Comparison of ENCODE assay signal across 1 cellular context in genomic region chr16:30948956-30949654, GRCh38.
TF ChIP-seq lines count a peak whose summit lies in the region.

ORAI3 (plus strand) TSS chr16:30949068; CDS start chr16:30949290, 222 bp downstream.

TF ChIP-seq in HEK293, 187 proteins besides CTCF, POLR2A, EP300 and RAD21 (continued from another document and continues in another):
- TF ChIP-seq, protein P1, sequence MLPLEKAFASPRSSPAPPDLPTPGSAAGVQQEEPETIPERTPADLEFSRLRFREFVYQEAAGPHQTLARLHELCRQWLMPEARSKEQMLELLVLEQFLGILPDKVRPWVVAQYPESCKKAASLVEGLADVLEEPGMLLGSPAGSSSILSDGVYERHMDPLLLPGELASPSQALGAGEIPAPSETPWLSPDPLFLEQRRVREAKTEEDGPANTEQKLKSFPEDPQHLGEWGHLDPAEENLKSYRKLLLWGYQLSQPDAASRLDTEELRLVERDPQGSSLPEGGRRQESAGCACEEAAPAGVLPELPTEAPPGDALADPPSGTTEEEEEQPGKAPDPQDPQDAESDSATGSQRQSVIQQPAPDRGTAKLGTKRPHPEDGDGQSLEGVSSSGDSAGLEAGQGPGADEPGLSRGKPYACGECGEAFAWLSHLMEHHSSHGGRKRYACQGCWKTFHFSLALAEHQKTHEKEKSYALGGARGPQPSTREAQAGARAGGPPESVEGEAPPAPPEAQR (tag by site-specific recombination; IDR thresholded peaks at IDR 0.05): no peak
- TF ChIP-seq SP2 (tag by site-specific recombination; IDR thresholded peaks at IDR 0.05) (peak; percentile 45), ZNF37A (tag by site-specific recombination; IDR thresholded peaks at IDR 0.05) (no peak), TCF7L2 (IDR thresholded peaks at IDR 0.05; ENCODE audit: borderline replicate concordance, low read depth, low read length) (no peak), ZNF785 (tag by site-specific recombination; IDR thresholded peaks at IDR 0.05) (no peak), ZNF621 (tag by site-specific recombination; IDR thresholded peaks at IDR 0.05) (no peak), MEIS1 (CRISPR knock-in tag; IDR thresholded peaks at IDR 0.05; ENCODE audit: borderline replicate concordance) (no peak), ZNF747 (tag by site-specific recombination; IDR thresholded peaks at IDR 0.05) (no peak), ZNF548 (tag by site-specific recombination; IDR thresholded peaks at IDR 0.05) (no peak), ZBTB10 (tag by site-specific recombination; IDR thresholded peaks at IDR 0.05) (0 out of 2 replicates have a peak, but pooled peaks have one; percentile 15), ZNF664 (tag by site-specific recombination; IDR thresholded peaks at IDR 0.05) (no peak), ZNF175 (tag by site-specific recombination; IDR thresholded peaks at IDR 0.05) (no peak), ZBTB20 (tag by site-specific recombination; IDR thresholded peaks at IDR 0.05) (peak; percentile 95), ZNF311 (tag by site-specific recombination; IDR thresholded peaks at IDR 0.05; ENCODE audit: borderline replicate concordance) (no peak), ZNF837 (tag by site-specific recombination; IDR thresholded peaks at IDR 0.05) (no peak), KLF7 (tag by site-specific recombination; IDR thresholded peaks at IDR 0.05; ENCODE audit: borderline replicate concordance) (no peak), ZNF654 (tag by site-specific recombination; IDR thresholded peaks at IDR 0.05; ENCODE audit: low read depth) (no peak), ZNF660 (tag by site-specific recombination; IDR thresholded peaks at IDR 0.05) (peak; percentile 35; the same call in 1 of the 2 replicates), OVOL3 (tag by site-specific recombination; IDR thresholded peaks at IDR 0.05) (no peak), ZNF624 (tag by site-specific recombination; IDR thresholded peaks at IDR 0.05) (no peak), ZFP69B (tag by site-specific recombination; IDR thresholded peaks at IDR 0.05) (no peak), ZNF266 (tag by site-specific recombination; IDR thresholded peaks at IDR 0.05; ENCODE audit: low read depth) (no peak), ZNF529 (tag by site-specific recombination; IDR thresholded peaks at IDR 0.05; ENCODE audit: insufficient replicate concordance) (no peak), ZNF214 (tag by site-specific recombination; IDR thresholded peaks at IDR 0.05; ENCODE audit: borderline replicate concordance) (no peak), SP3 (tag by site-specific recombination; IDR thresholded peaks at IDR 0.05) (peak; percentile 28; the same call in 1 of the 2 replicates), ZNF341 (tag by site-specific recombination; IDR thresholded peaks at IDR 0.05; ENCODE audit: low read depth) (no peak), ZNF600 (tag by site-specific recombination; IDR thresholded peaks at IDR 0.05) (peak; percentile 90), ZNF10 (tag by site-specific recombination; IDR thresholded peaks at IDR 0.05) (0 out of 2 replicates have a peak, but pooled peaks have one; percentile 33), ZNF501 (tag by site-specific recombination; IDR thresholded peaks at IDR 0.05) (0 out of 2 replicates have a peak, but pooled peaks have one; percentile 29), ZNF544 (tag by site-specific recombination; IDR thresholded peaks at IDR 0.05) (no peak), ZNF555 (tag by site-specific recombination; conservative IDR thresholded peaks at IDR 0.05) (no peak)
- TF ChIP-seq, protein P2, sequence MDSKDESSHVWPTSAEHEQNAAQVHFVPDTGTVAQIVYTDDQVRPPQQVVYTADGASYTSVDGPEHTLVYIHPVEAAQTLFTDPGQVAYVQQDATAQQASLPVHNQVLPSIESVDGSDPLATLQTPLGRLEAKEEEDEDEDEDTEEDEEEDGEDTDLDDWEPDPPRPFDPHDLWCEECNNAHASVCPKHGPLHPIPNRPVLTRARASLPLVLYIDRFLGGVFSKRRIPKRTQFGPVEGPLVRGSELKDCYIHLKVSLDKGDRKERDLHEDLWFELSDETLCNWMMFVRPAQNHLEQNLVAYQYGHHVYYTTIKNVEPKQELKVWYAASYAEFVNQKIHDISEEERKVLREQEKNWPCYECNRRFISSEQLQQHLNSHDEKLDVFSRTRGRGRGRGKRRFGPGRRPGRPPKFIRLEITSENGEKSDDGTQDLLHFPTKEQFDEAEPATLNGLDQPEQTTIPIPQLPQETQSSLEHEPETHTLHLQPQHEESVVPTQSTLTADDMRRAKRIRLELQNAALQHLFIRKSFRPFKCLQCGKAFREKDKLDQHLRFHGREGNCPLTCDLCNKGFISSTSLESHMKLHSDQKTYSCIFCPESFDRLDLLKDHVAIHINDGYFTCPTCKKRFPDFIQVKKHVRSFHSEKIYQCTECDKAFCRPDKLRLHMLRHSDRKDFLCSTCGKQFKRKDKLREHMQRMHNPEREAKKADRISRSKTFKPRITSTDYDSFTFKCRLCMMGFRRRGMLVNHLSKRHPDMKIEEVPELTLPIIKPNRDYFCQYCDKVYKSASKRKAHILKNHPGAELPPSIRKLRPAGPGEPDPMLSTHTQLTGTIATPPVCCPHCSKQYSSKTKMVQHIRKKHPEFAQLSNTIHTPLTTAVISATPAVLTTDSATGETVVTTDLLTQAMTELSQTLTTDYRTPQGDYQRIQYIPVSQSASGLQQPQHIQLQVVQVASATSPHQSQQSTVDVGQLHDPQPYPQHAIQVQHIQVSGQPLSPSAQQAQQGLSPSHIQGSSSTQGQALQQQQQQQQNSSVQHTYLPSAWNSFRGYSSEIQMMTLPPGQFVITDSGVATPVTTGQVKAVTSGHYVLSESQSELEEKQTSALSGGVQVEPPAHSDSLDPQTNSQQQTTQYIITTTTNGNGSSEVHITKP (tag by site-specific recombination; IDR thresholded peaks at IDR 0.05): peak; percentile 87
- TF ChIP-seq, protein P3, sequence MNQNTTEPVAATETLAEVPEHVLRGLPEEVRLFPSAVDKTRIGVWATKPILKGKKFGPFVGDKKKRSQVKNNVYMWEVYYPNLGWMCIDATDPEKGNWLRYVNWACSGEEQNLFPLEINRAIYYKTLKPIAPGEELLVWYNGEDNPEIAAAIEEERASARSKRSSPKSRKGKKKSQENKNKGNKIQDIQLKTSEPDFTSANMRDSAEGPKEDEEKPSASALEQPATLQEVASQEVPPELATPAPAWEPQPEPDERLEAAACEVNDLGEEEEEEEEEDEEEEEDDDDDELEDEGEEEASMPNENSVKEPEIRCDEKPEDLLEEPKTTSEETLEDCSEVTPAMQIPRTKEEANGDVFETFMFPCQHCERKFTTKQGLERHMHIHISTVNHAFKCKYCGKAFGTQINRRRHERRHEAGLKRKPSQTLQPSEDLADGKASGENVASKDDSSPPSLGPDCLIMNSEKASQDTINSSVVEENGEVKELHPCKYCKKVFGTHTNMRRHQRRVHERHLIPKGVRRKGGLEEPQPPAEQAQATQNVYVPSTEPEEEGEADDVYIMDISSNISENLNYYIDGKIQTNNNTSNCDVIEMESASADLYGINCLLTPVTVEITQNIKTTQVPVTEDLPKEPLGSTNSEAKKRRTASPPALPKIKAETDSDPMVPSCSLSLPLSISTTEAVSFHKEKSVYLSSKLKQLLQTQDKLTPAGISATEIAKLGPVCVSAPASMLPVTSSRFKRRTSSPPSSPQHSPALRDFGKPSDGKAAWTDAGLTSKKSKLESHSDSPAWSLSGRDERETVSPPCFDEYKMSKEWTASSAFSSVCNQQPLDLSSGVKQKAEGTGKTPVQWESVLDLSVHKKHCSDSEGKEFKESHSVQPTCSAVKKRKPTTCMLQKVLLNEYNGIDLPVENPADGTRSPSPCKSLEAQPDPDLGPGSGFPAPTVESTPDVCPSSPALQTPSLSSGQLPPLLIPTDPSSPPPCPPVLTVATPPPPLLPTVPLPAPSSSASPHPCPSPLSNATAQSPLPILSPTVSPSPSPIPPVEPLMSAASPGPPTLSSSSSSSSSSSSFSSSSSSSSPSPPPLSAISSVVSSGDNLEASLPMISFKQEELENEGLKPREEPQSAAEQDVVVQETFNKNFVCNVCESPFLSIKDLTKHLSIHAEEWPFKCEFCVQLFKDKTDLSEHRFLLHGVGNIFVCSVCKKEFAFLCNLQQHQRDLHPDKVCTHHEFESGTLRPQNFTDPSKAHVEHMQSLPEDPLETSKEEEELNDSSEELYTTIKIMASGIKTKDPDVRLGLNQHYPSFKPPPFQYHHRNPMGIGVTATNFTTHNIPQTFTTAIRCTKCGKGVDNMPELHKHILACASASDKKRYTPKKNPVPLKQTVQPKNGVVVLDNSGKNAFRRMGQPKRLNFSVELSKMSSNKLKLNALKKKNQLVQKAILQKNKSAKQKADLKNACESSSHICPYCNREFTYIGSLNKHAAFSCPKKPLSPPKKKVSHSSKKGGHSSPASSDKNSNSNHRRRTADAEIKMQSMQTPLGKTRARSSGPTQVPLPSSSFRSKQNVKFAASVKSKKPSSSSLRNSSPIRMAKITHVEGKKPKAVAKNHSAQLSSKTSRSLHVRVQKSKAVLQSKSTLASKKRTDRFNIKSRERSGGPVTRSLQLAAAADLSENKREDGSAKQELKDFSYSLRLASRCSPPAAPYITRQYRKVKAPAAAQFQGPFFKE (tag by site-specific recombination; IDR thresholded peaks at IDR 0.05; ENCODE audit: borderline replicate concordance): no peak
- TF ChIP-seq, protein P4, sequence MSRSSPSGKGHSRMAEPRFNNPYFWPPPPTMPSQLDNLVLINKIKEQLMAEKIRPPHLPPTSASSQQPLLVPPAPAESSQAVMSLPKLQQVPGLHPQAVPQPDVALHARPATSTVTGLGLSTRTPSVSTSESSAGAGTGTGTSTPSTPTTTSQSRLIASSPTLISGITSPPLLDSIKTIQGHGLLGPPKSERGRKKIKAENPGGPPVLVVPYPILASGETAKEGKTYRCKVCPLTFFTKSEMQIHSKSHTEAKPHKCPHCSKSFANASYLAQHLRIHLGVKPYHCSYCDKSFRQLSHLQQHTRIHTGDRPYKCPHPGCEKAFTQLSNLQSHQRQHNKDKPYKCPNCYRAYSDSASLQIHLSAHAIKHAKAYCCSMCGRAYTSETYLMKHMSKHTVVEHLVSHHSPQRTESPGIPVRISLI (tag by site-specific recombination; IDR thresholded peaks at IDR 0.05): no peak
- TF ChIP-seq, protein P5, sequence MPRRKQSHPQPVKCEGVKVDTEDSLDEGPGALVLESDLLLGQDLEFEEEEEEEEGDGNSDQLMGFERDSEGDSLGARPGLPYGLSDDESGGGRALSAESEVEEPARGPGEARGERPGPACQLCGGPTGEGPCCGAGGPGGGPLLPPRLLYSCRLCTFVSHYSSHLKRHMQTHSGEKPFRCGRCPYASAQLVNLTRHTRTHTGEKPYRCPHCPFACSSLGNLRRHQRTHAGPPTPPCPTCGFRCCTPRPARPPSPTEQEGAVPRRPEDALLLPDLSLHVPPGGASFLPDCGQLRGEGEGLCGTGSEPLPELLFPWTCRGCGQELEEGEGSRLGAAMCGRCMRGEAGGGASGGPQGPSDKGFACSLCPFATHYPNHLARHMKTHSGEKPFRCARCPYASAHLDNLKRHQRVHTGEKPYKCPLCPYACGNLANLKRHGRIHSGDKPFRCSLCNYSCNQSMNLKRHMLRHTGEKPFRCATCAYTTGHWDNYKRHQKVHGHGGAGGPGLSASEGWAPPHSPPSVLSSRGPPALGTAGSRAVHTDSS (tag by site-specific recombination; IDR thresholded peaks at IDR 0.05): peak; percentile 69
- TF ChIP-seq, protein P6, sequence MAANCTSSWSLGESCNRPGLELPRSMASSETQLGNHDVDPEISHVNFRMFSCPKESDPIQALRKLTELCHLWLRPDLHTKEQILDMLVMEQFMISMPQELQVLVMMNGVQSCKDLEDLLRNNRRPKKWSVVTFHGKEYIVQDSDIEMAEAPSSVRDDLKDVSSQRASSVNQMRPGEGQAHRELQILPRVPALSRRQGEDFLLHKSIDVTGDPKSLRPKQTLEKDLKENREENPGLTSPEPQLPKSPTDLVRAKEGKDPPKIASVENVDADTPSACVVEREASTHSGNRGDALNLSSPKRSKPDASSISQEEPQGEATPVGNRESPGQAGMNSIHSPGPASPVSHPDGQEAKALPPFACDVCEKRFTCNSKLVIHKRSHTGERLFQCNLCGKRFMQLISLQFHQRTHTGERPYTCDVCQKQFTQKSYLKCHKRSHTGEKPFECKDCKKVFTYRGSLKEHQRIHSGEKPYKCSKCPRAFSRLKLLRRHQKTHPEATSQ (tag by site-specific recombination; IDR thresholded peaks at IDR 0.05): peak; percentile 41; the same call in 1 of the 2 replicates
- TF ChIP-seq, protein P7, sequence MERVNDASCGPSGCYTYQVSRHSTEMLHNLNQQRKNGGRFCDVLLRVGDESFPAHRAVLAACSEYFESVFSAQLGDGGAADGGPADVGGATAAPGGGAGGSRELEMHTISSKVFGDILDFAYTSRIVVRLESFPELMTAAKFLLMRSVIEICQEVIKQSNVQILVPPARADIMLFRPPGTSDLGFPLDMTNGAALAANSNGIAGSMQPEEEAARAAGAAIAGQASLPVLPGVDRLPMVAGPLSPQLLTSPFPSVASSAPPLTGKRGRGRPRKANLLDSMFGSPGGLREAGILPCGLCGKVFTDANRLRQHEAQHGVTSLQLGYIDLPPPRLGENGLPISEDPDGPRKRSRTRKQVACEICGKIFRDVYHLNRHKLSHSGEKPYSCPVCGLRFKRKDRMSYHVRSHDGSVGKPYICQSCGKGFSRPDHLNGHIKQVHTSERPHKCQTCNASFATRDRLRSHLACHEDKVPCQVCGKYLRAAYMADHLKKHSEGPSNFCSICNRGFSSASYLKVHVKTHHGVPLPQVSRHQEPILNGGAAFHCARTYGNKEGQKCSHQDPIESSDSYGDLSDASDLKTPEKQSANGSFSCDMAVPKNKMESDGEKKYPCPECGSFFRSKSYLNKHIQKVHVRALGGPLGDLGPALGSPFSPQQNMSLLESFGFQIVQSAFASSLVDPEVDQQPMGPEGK (tag by site-specific recombination; IDR thresholded peaks at IDR 0.05): peak; percentile 68
- TF ChIP-seq, protein P8, sequence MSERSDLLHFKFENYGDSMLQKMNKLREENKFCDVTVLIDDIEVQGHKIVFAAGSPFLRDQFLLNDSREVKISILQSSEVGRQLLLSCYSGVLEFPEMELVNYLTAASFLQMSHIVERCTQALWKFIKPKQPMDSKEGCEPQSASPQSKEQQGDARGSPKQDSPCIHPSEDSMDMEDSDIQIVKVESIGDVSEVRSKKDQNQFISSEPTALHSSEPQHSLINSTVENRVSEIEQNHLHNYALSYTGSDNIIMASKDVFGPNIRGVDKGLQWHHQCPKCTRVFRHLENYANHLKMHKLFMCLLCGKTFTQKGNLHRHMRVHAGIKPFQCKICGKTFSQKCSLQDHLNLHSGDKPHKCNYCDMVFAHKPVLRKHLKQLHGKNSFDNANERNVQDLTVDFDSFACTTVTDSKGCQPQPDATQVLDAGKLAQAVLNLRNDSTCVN (tag by site-specific recombination; optimal IDR thresholded peaks at IDR 0.05): peak; percentile 81
